In the genomic region with DNA sequence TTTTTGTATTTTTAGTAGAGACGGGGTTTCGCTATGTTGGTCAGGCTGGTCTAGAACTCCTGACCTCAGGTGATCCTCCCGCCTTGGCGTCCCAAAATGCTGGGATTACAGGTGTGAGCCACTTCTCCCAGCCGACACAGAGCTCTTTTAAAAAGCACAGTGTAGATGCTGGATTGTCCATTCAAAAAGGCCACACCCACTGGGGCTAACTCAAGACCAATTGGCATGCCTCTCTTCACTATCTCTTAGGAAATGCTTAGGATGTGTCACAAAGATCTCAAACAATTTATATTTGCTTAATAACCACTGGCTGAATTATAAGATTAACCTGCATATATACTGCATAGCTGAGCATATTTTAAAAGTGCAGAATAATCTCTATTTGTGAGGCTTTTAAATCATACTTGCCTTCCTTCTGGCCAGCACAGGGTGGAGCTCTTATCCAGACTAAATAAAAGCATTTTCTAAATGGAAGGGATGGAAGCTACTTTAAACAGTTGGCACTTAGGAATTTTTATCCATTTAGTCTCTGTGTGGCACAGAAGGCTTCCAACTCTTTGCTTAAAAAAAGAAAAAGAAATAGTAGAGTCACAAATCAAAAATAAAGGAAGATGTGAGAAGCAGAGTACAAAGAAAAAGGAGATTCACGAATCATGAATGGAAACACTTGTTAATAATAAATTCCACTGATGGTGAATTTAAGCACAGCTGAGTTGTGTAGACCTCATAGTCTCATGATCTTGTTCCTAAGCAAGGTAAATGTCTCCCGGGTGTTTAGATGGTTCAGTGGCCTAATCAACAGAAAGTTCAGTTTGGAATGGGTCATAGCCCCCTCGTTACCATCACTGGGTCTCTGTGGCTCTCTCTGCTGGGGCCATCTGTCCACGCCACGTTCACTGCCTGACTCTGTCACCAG, we compare ENCODE assay signal across 9 cellular contexts. TPM values are rescaled to one million over a fixed set of nuclear protein-coding genes. Genes with fewer than 3 reads are reported as not detected.
A peak's percentile ranks its signal among the peaks of the same experiment; 100 is the strongest.
DNase-seq lines count a peak whose midpoint lies in the region; ATAC-seq and TF ChIP-seq lines count a peak whose summit lies in the region.
"Had no signal": no experiment of that assay in that cellular context is flagged by ENCODE, and none has a peak within 500 bp of the region (broad histone marks: within the 10 kb centered on the region; RNA-seq: fewer than 3 reads in every experiment).

No MANE protein-coding gene starts in this region.

- DNase-seq in activated CD8-positive, alpha-beta memory T cell treated with anti-CD3 and anti-CD28 coated beads, Interleukin-2, amount 10 ng/mL, durations not matched to agents 7 days and 5 days = no peak
- no peak for DNase-seq in activated CD8-positive, alpha-beta memory T cell treated with anti-CD3 and anti-CD28 coated beads for 24 hours
- DNase-seq in NCI-H226 (peak; percentile 1), dorsolateral prefrontal cortex (peak in 1 of 10 donors; percentile 22), renal cortical epithelial cell (ENCODE audit: low read depth) (peak; percentile 61)

- peaks cover 14% of the 10 kb centered on the region for H3K27me3 Mint-ChIP-seq in activated CD8-positive, alpha-beta memory T cell treated with anti-CD3 and anti-CD28 coated beads, Interleukin-2, amount 10 ng/mL, durations not matched to agents 7 days and 5 days

- ATAC-seq in activated CD8-positive, alpha-beta memory T cell treated with anti-CD3 and anti-CD28 coated beads, Interleukin-2, amount 10 ng/mL, durations not matched to agents 7 days and 5 days = peak; percentile 16
- no peak for ATAC-seq in GM21619 (IDR thresholded peaks at IDR 0.05; ENCODE audit: unreplicated experiment)
- no peak for ATAC-seq in HG02852 (IDR thresholded peaks at IDR 0.05; ENCODE audit: unreplicated experiment)
- no peak for ATAC-seq in GM18511 (IDR thresholded peaks at IDR 0.05; ENCODE audit: unreplicated experiment)

- no peak overlapping the region for H3K4me3 Mint-ChIP-seq in activated CD8-positive, alpha-beta memory T cell treated with anti-CD3 and anti-CD28 coated beads, Interleukin-2, amount 10 ng/mL, durations not matched to agents 7 days and 5 days

- peak in 51 of 56 donors; percentile 10 to 74 (median 44) for TF ChIP-seq CTCF in dorsolateral prefrontal cortex (IDR thresholded peaks at IDR 0.05 in 54 of 56, conservative IDR thresholded peaks at IDR 0.05 in 2 of 56; ENCODE audit: low read depth in 1 of 56, partially characterized antibody in 56 of 56)

- no peak overlapping the region for H3K27ac Mint-ChIP-seq in activated CD8-positive, alpha-beta memory T cell treated with anti-CD3 and anti-CD28 coated beads, Interleukin-2, amount 10 ng/mL, durations not matched to agents 7 days and 5 days

- no peaks in the 10 kb centered on the region for H3K27me3 ChIP-seq in dorsolateral prefrontal cortex

- H3K4me3 ChIP-seq in dorsolateral prefrontal cortex = no peak overlapping the region

- peaks cover 16% of the 10 kb centered on the region for H3K4me1 Mint-ChIP-seq in activated CD8-positive, alpha-beta memory T cell treated with anti-CD3 and anti-CD28 coated beads, Interleukin-2, amount 10 ng/mL, durations not matched to agents 7 days and 5 days

- intact Hi-C loops in dorsolateral prefrontal cortex (cut with DNase I) = loop anchor here (5.0 to 10.0 kb wide), 3 partner anchors 70 to 155 kb away; a partner anchor contains a TSS

- no peak overlapping the region for H3K27ac ChIP-seq in dorsolateral prefrontal cortex

- H3K36me3 Mint-ChIP-seq in activated CD8-positive, alpha-beta memory T cell treated with anti-CD3 and anti-CD28 coated beads, Interleukin-2, amount 10 ng/mL, durations not matched to agents 7 days and 5 days = no peaks in the 10 kb centered on the region

- no peaks in the 10 kb centered on the region for H3K9me3 Mint-ChIP-seq in activated CD8-positive, alpha-beta memory T cell treated with anti-CD3 and anti-CD28 coated beads, Interleukin-2, amount 10 ng/mL, durations not matched to agents 7 days and 5 days (ENCODE audit: low read depth)

- CTCF ChIA-PET in activated CD8-positive, alpha-beta memory T cell treated with anti-CD3 and anti-CD28 coated beads, Interleukin-2, amount 10 ng/mL, durations not matched to agents 7 days and 5 days (lab: Charles Lee) = interaction anchor here (0.8 to 3.6 kb wide), 9 partner anchors 11 to 154 kb away, joined by 3 to 13 read pairs (median 4); a partner anchor contains a TSS

RNA-seq across cellular contexts. Expression of a gene that starts 22.4 kb away (rescaled TPM):
- total RNA-seq in activated CD8-positive, alpha-beta memory T cell treated with anti-CD3 and anti-CD28 coated beads, Interleukin-2, amount 10 ng/mL, durations not matched to agents 7 days and 5 days = not detected
- 1 to 10 TPM in 49 of 120 experiments, under 1 TPM in 12, not detected in 59; 0.54 to 2.9 (median 1.4) TPM for total RNA-seq in dorsolateral prefrontal cortex
- not detected in 2 replicates for total RNA-seq in renal cortical epithelial cell

RNA-seq across cellular contexts. Expression of a gene that starts 27.7 kb away (rescaled TPM):
- not detected for total RNA-seq in activated CD8-positive, alpha-beta memory T cell treated with anti-CD3 and anti-CD28 coated beads, Interleukin-2, amount 10 ng/mL, durations not matched to agents 7 days and 5 days
- not detected for total RNA-seq in dorsolateral prefrontal cortex
- not detected in 2 replicates for total RNA-seq in renal cortical epithelial cell
- total RNA-seq: frontal cortex had no signal

RNA-seq across cellular contexts. Expression of a gene that starts 44.0 kb away (rescaled TPM):
- total RNA-seq in activated CD8-positive, alpha-beta memory T cell treated with anti-CD3 and anti-CD28 coated beads, Interleukin-2, amount 10 ng/mL, durations not matched to agents 7 days and 5 days = not detected
- total RNA-seq in dorsolateral prefrontal cortex = 1 to 10 TPM in 1 of 120 experiments, not detected in 119; 1.3 TPM
- not detected in 2 replicates for total RNA-seq in renal cortical epithelial cell
- total RNA-seq: frontal cortex had no signal

Comparison
In these comparisons a context has a peak if more than half of its experiments do, and no peak if none do; other contexts are left out.
1. DNase-seq: peak in NCI-H226 (single experiment) and renal cortical epithelial cell (single experiment); none in activated CD8-positive, alpha-beta memory T cell treated with anti-CD3 and anti-CD28 coated beads, Interleukin-2, amount 10 ng/mL, durations not matched to agents 7 days and 5 days (single experiment) and activated CD8-positive, alpha-beta memory T cell treated with anti-CD3 and anti-CD28 coated beads for 24 hours (single experiment).